In the genomic region with DNA sequence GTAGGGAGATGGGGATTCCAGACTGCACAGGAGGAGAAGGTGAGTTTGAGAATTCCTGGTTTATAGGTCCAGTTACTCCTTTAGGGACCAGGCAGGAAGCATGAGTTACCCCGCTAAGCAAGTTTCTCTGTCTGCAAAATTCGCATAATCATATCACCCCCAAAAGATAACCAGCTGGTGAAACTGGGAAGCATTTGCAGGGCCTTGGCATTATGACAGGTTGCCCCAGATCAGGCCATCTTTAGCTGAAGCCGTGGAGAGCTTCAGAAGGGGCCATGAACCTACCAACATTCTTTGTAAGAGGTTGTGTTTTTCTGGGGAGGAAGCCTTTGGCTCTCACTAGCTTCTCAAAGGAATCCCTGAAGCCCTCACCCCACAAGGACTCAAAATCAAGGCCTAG, we compare ENCODE assay signal across 8 cellular contexts. TPM values are rescaled to one million over a fixed set of nuclear protein-coding genes. Genes with fewer than 3 reads are reported as not detected.
"Had no signal": no experiment of that assay in that cellular context is flagged by ENCODE, and none has a peak within 500 bp of the region (broad histone marks: within the 10 kb centered on the region; RNA-seq: fewer than 3 reads in every experiment).

No MANE protein-coding gene starts in this region.

- H3K4me1 ChIP-seq: HAP-1 had no signal

- DNase-seq: GM23248, GOT3, H7, HFFc6, KBM-7 had no signal

- H3K27ac ChIP-seq: GM23248 had no signal

- H3K36me3 ChIP-seq: HAP-1 had no signal

- FAIRE-seq: HepG2 had no signal

- H3K9me3 ChIP-seq: HAP-1 had no signal

- H3K4me3 ChIP-seq: GM23248, HAP-1 had no signal

- H3K9ac ChIP-seq: GM23248 had no signal

RNA-seq across cellular contexts. Expression of gene ATP2B2, which starts 29.4 kb away (rescaled TPM):
- total RNA-seq: GM23248, HFFc6 had no signal
- polyA plus RNA-seq: GM23248, IgD-negative memory B cell had no signal
